Comparison of ENCODE assay signal across 27 cellular contexts in the genomic region with DNA sequence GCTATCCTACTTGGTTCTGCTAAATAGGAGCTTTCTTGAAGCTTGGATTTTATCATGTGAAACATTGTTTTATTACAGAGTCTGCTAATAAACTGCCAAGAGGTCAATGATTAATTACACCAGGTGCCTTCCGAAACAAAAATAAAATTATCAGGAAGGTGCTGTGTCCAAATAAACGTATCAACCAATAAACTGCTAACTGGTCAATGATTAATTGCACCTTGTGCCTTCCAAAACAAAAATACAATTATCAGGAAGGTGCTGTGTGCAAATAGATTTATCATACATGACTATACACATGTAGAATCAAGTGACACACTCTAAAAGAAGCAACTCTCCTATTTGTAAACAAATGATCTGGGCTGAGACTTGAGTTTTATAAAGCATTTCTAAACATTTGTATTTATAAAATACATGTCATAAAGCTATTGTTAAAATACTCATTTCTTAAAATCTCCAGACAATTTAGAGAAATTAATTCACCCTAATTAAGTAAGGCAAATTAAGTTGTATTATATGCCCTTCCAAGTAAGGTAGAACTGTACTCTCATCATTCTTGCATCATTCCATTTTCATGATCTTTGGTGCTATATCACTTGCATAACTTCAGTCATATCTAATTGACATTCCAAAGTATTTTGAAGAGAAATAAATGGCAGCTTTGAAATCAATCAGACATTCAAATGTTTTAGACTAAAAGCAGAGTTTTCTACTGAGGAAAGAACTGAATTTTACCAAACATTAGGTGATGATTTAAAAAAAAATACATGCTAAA. TPM values are rescaled to one million over a fixed set of nuclear protein-coding genes. Genes with fewer than 3 reads are reported as not detected.
"Had no signal": no experiment of that assay in that cellular context is flagged by ENCODE, and none has a peak within 500 bp of the region (broad histone marks: within the 10 kb centered on the region; RNA-seq: fewer than 3 reads in every experiment).

No MANE protein-coding gene starts in this region.

- H3K4me3 ChIP-seq: ascending aorta, cardiac muscle cell, SJCRH30 had no signal

- H3K9me3 ChIP-seq: SJCRH30, SK-N-SH had no signal

- H3K9ac ChIP-seq: SK-N-SH had no signal

- H3K4me2 ChIP-seq: SK-N-SH had no signal

- H3K27me3 ChIP-seq: ascending aorta, cardiac muscle cell, SJCRH30 had no signal

- DNase-seq: activated CD4-positive, alpha-beta T cell treated with anti-CD3 and anti-CD28 coated beads for 4 hours; activated CD8-positive, alpha-beta memory T cell treated with anti-CD3 and anti-CD28 coated beads, Interleukin-2, amount 50 U/mL, for 48 hours; activated CD8-positive, alpha-beta T cell treated with anti-CD3 and anti-CD28 coated beads for 36 hours; activated naive CD4-positive, alpha-beta T cell; activated naive CD8-positive, alpha-beta T cell treated with anti-CD3 and anti-CD28 coated beads, Interleukin-2, amount 50 U/mL, for 24 hours; activated T-cell treated with anti-CD3 and anti-CD28 coated beads, Interleukin-2, amount 50 U/mL, for 1 hour; amniotic stem cell; cerebellar nuclear complex; Kasumi-1; KBM-7; NCI-H1048; NCI-H1694 treated with DMSO at 0.1 percent for 48 hours; NCI-H2029 treated with DMSO at 0.1 percent for 48 hours; NCI-H510A treated with DMSO at 0.1 percent for 48 hours; NCI-H69; NK-92 treated with Interleukin-12 subunit alpha and Interleukin-12 subunit beta, amount 100 ng/mL, for 24 hours; OCI-M1; RPMI8226; SK-N-SH; T-helper 1 cell had no signal

- ATAC-seq: activated CD4-positive, CD25-positive, alpha-beta regulatory T cell treated with anti-CD3 and anti-CD28 coated beads, Interleukin-2, amount 50 U/mL, for 24 hours; activated CD8-positive, alpha-beta T cell treated with anti-CD3 and anti-CD28 coated beads for 36 hours; activated naive CD4-positive, alpha-beta T cell treated with anti-CD3 and anti-CD28 coated beads, Interleukin-2, amount 50 U/mL, for 72 hours; activated naive CD8-positive, alpha-beta T cell treated with anti-CD3 and anti-CD28 coated beads, Interleukin-2, amount 50 U/mL, for 24 hours; Panc1; Right ventricle myocardium inferior had no signal

- H3K27ac ChIP-seq: ascending aorta, cardiac muscle cell, SJCRH30 had no signal

- H3K4me1 ChIP-seq: ascending aorta had no signal

- H3K36me3 ChIP-seq: ascending aorta, cardiac muscle cell, SJCRH30 had no signal

RNA-seq across cellular contexts. Expression of a gene that starts 26.8 kb away (rescaled TPM):
- total RNA-seq: SJCRH30 had no signal
